Comparison of ENCODE assay signal across 9 cellular contexts in genomic region chr6:34145161-34146020, GRCh38. TPM values are rescaled to one million over a fixed set of nuclear protein-coding genes. Genes with fewer than 3 reads are reported as not detected.
A peak's percentile ranks its signal among the peaks of the same experiment; 100 is the strongest.
DNase-seq lines count a peak whose midpoint lies in the region; ATAC-seq, FAIRE-seq and TF ChIP-seq lines count a peak whose summit lies in the region.
"Had no signal": no experiment of that assay in that cellular context is flagged by ENCODE, and none has a peak within 500 bp of the region (broad histone marks: within the 10 kb centered on the region; RNA-seq: fewer than 3 reads in every experiment).

No MANE protein-coding gene starts in this region.

- no peaks in the 10 kb centered on the region for H3K36me3 ChIP-seq in CD8-positive, alpha-beta T cell (ENCODE audit: insufficient read depth, low read length)

- no peak overlapping the region for H3K27ac Mint-ChIP-seq in CD8-positive, alpha-beta T cell
- no peak overlapping the region for H3K27ac Mint-ChIP-seq in osteocyte (ENCODE audit: unreplicated experiment)

- CTCF ChIA-PET in CD8-positive, alpha-beta T cell (lab: Charles Lee), result interaction anchor here (0.6 to 2.5 kb wide), 6 partner anchors 9 to 374 kb away, joined by 3 to 11 read pairs (median 4); no protein-coding TSS in a partner anchor

- POLR2A ChIA-PET in CD8-positive, alpha-beta T cell (lab: Charles Lee), result interaction anchor here (1.2 to 1.5 kb wide), 2 partner anchors 44 to 92 kb away, joined by 3 read pairs; no protein-coding TSS in a partner anchor

- DNase-seq in CD8-positive, alpha-beta T cell, result peak in 6 of 7 experiments; percentile 36 to 73 (median 57)
- DNase-seq in LNCaP clone FGC (ENCODE audit: low read depth) (no peak), fibroblast of peridontal ligament (ENCODE audit: extremely low read depth) (peak; percentile 35), osteocyte (ENCODE audit: extremely low spot score, unreplicated experiment) (no peak), GM19239 (ENCODE audit: insufficient read length, low spot score) (no peak)
- DNase-seq in activated T-cell treated with anti-CD3 and anti-CD28 coated beads, Interleukin-2, amount 50 U/mL, for 1 hour, result peak; percentile 46

- no peak overlapping the region for H3K27ac ChIP-seq in CD8-positive, alpha-beta T cell (ENCODE audit: low read depth, low read length)
- H3K27ac ChIP-seq: KMS-11 had no signal

- peaks cover 30% of the 10 kb centered on the region for H3K4me1 ChIP-seq in CD8-positive, alpha-beta T cell (ENCODE audit: insufficient read depth, low read length)

- ATAC-seq in CD8-positive, alpha-beta T cell, result peak; percentile 72
- ATAC-seq in GM21619 (IDR thresholded peaks at IDR 0.05; ENCODE audit: unreplicated experiment) (no peak), HG03378 (IDR thresholded peaks at IDR 0.05; ENCODE audit: unreplicated experiment) (no peak)

- no peaks in the 10 kb centered on the region for H3K9me3 Mint-ChIP-seq in CD8-positive, alpha-beta T cell
- no peaks in the 10 kb centered on the region for H3K9me3 Mint-ChIP-seq in osteocyte (ENCODE audit: unreplicated experiment)

- H3K36me3 Mint-ChIP-seq in CD8-positive, alpha-beta T cell, result no peaks in the 10 kb centered on the region
- H3K36me3 Mint-ChIP-seq in osteocyte (ENCODE audit: unreplicated experiment), result no peaks in the 10 kb centered on the region

- H3K27me3 Mint-ChIP-seq in CD8-positive, alpha-beta T cell (ENCODE audit: low read depth), result peaks cover 56% of the 10 kb centered on the region
- peaks cover 43% of the 10 kb centered on the region for H3K27me3 Mint-ChIP-seq in osteocyte (ENCODE audit: unreplicated experiment)

- H3K27me3 ChIP-seq in CD8-positive, alpha-beta T cell (ENCODE audit: insufficient read depth, low read length), result peaks cover 35% of the 10 kb centered on the region

- peak overlapping the region; percentile 83 for H3K4me3 Mint-ChIP-seq in CD8-positive, alpha-beta T cell
- H3K4me3 Mint-ChIP-seq in osteocyte (ENCODE audit: unreplicated experiment), result peak overlapping the region; percentile 74

- H3K4me3 ChIP-seq in CD8-positive, alpha-beta T cell (ENCODE audit: low read depth, low read length), result peak overlapping the region; percentile 48
- H3K4me3 ChIP-seq in LNCaP clone FGC (ENCODE audit: low read depth, low read length), result peak overlapping the region; percentile 26; the same call in 1 of the 2 replicates

- intact Hi-C loops in CD8-positive, alpha-beta T cell (cut with DNase I, micrococcal nuclease), result no loop called here

- FAIRE-seq in GM19239 (lab: Jason Lieb, UNC), result no peak

- no peaks in the 10 kb centered on the region for H3K9me3 ChIP-seq in CD8-positive, alpha-beta T cell (ENCODE audit: low read length)

- H3K4me1 Mint-ChIP-seq in CD8-positive, alpha-beta T cell (ENCODE audit: low read depth), result peaks cover 19% of the 10 kb centered on the region
- peaks cover 16% of the 10 kb centered on the region for H3K4me1 Mint-ChIP-seq in osteocyte (ENCODE audit: unreplicated experiment)

- TF ChIP-seq CTCF in CD8-positive, alpha-beta T cell (IDR thresholded peaks at IDR 0.05), result no peak
- TF ChIP-seq CTCF in LNCaP clone FGC (IDR thresholded peaks at IDR 0.05; ENCODE audit: control insufficient read depth, extremely low read depth, insufficient read depth), result 0 out of 2 replicates have a peak, but pooled peaks have one; percentile 3
- TF ChIP-seq CTCF in osteocyte (IDR thresholded peaks at IDR 0.05), result no peak

RNA-seq across cellular contexts. Expression of gene GRM4, which starts 0.5 kb away (rescaled TPM):
- under 1 TPM in 1 of 2 experiments, not detected in 1; 0.05 TPM for total RNA-seq in CD8-positive, alpha-beta T cell
- 0.18 and 0.40 TPM in 2 replicates for total RNA-seq in osteocyte

Comparison
In these comparisons a context has a peak if more than half of its experiments do, and no peak if none do; other contexts are left out.
1. DNase-seq: peak in CD8-positive, alpha-beta T cell (6 of 7), activated T-cell treated with anti-CD3 and anti-CD28 coated beads, Interleukin-2, amount 50 U/mL, for 1 hour (single experiment) and fibroblast of peridontal ligament (single experiment); none in LNCaP clone FGC (single experiment), osteocyte (single experiment) and GM19239 (single experiment).